2 cellular contexts compared by ENCODE assay signal in genomic region chr6:16278048-16278724, GRCh38.
TF ChIP-seq lines count a peak whose summit lies in the region.

No MANE protein-coding gene starts in this region.

TF ChIP-seq in HEK293, 187 proteins besides CTCF, POLR2A, EP300 and RAD21 (continued from another document):
- no peak for TF ChIP-seq HIC1 (tag by site-specific recombination; IDR thresholded peaks at IDR 0.05)

TF ChIP-seq in SK-N-SH treated with all-trans-retinoic acid at 6 μM for 48 hours, 23 proteins besides CTCF, POLR2A, EP300 and RAD21 (continued from another document):
- TF ChIP-seq, protein P1, sequence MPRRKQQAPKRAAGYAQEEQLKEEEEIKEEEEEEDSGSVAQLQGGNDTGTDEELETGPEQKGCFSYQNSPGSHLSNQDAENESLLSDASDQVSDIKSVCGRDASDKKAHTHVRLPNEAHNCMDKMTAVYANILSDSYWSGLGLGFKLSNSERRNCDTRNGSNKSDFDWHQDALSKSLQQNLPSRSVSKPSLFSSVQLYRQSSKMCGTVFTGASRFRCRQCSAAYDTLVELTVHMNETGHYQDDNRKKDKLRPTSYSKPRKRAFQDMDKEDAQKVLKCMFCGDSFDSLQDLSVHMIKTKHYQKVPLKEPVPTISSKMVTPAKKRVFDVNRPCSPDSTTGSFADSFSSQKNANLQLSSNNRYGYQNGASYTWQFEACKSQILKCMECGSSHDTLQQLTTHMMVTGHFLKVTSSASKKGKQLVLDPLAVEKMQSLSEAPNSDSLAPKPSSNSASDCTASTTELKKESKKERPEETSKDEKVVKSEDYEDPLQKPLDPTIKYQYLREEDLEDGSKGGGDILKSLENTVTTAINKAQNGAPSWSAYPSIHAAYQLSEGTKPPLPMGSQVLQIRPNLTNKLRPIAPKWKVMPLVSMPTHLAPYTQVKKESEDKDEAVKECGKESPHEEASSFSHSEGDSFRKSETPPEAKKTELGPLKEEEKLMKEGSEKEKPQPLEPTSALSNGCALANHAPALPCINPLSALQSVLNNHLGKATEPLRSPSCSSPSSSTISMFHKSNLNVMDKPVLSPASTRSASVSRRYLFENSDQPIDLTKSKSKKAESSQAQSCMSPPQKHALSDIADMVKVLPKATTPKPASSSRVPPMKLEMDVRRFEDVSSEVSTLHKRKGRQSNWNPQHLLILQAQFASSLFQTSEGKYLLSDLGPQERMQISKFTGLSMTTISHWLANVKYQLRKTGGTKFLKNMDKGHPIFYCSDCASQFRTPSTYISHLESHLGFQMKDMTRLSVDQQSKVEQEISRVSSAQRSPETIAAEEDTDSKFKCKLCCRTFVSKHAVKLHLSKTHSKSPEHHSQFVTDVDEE (CRISPR knock-in tag; IDR thresholded peaks at IDR 0.05) = no peak
- TF ChIP-seq, protein P2, sequence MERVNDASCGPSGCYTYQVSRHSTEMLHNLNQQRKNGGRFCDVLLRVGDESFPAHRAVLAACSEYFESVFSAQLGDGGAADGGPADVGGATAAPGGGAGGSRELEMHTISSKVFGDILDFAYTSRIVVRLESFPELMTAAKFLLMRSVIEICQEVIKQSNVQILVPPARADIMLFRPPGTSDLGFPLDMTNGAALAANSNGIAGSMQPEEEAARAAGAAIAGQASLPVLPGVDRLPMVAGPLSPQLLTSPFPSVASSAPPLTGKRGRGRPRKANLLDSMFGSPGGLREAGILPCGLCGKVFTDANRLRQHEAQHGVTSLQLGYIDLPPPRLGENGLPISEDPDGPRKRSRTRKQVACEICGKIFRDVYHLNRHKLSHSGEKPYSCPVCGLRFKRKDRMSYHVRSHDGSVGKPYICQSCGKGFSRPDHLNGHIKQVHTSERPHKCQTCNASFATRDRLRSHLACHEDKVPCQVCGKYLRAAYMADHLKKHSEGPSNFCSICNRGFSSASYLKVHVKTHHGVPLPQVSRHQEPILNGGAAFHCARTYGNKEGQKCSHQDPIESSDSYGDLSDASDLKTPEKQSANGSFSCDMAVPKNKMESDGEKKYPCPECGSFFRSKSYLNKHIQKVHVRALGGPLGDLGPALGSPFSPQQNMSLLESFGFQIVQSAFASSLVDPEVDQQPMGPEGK (CRISPR knock-in tag; IDR thresholded peaks at IDR 0.05; ENCODE audit: borderline replicate concordance) = no peak
